ENCODE assay signal across 18 cellular contexts in the genomic region with DNA sequence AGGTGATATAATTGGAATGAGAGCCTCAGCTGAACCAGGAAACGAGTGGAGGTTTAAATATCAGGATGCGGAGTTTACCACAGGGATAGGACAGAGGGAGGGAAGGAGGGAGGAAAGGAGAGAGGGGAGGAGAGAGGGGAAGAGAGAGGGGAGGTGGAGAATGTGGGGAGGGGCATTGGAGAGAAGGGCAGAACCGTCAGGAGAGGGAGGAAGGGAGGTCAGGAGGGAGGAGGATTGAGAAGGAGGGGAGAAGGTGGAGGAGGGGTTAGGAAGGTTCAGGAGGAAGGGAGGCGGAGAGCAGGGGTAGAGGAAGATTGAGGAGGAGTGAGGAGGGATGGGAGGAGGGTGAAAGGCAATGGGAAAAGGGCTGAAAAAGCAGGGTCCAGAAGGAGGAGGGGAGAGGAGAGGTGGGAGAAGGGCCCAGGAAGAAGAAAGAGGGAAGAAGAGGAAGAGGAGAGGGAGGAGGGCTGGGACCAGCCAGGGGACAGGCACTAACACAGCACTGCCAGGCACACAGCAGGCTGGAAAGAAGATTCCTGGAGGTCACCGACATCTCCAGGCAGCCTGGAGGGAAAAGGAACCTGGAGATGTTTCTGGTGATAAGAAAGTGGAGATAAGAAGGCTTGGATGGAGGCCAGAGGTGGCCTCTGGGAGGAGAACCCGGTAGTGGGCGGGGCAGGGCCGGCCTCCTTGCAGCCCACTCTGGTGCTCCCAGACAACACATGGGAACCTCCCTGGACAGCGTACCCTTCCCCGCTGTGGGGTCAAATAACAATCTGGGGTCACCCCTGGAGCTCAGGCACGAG.
A peak's percentile ranks its signal among the peaks of the same experiment; 100 is the strongest.
DNase-seq lines count a peak whose midpoint lies in the region; ATAC-seq and TF ChIP-seq lines count a peak whose summit lies in the region.
"Had no signal": no experiment of that assay in that cellular context is flagged by ENCODE, and none has a peak within 500 bp of the region (broad histone marks: within the 10 kb centered on the region; RNA-seq: fewer than 3 reads in every experiment).

No MANE protein-coding gene starts in this region.

- no peaks in the 10 kb centered on the region for H3K36me3 ChIP-seq in GM23248 (ENCODE audit: low read depth)
- H3K36me3 ChIP-seq in mesodermal cell (ENCODE audit: control insufficient read depth, insufficient read depth, low read length) = no peaks in the 10 kb centered on the region
- no peaks in the 10 kb centered on the region for H3K36me3 ChIP-seq in WERI-Rb-1

- CTCF ChIA-PET in WTC11 (lab: Charles Lee) = interaction anchor here (1.2 to 3.2 kb wide), 2 partner anchors 70 to 338 kb away, joined by 3 to 13 read pairs; no protein-coding TSS in a partner anchor

- H3K4me1 ChIP-seq in GM23248 (ENCODE audit: insufficient read depth) (no peaks in the 10 kb centered on the region), mesodermal cell (ENCODE audit: control insufficient read depth, insufficient read depth, low read length, poor library complexity, severe bottlenecking) (peaks cover 5% of the 10 kb centered on the region)

- H3K27me3 Mint-ChIP-seq in WTC11 (ENCODE audit: low read depth) = peaks cover 6% of the 10 kb centered on the region

- H3K4me2 ChIP-seq in GM23248 (ENCODE audit: unreplicated experiment) = no peak overlapping the region

- H3K4me3 Mint-ChIP-seq in WTC11 = no peak overlapping the region; the same call in 1 of the 2 replicates
- H3K4me3 Mint-ChIP-seq: activated CD4-positive, alpha-beta T cell treated with anti-CD3 and anti-CD28 coated beads for 36 hours; activated naive CD4-positive, alpha-beta T cell treated with anti-CD3 and anti-CD28 coated beads, Interleukin-2, amount 50 U/mL, for 24 hours; brain; natural killer cell; T-helper 17 cell had no signal

- H3K27ac Mint-ChIP-seq in WTC11 = no peak overlapping the region
- H3K27ac Mint-ChIP-seq: activated CD4-positive, alpha-beta T cell treated with anti-CD3 and anti-CD28 coated beads for 36 hours; activated naive CD4-positive, alpha-beta T cell treated with anti-CD3 and anti-CD28 coated beads, Interleukin-2, amount 50 U/mL, for 24 hours; natural killer cell; T-helper 17 cell had no signal

- peaks cover 28% of the 10 kb centered on the region for H3K27me3 ChIP-seq in GM23248 (replicated peaks; ENCODE audit: insufficient read depth)
- no peaks in the 10 kb centered on the region for H3K27me3 ChIP-seq in WERI-Rb-1 (ENCODE audit: insufficient read depth, low read depth, severe bottlenecking)

- H3K4me3 ChIP-seq in AG10803 (ENCODE audit: low read length) = no peak overlapping the region
- no peak overlapping the region for H3K4me3 ChIP-seq in GM23248
- H3K4me3 ChIP-seq in mesodermal cell (ENCODE audit: extremely low read depth, insufficient read depth, low read length, poor library complexity, severe bottlenecking) = no peak overlapping the region
- no peak overlapping the region for H3K4me3 ChIP-seq in WERI-Rb-1 (ENCODE audit: low read depth, low read length)

- POLR2A ChIA-PET in WTC11 (lab: Charles Lee) = no interaction called here

- H4K20me1 ChIP-seq in GM23248 (ENCODE audit: insufficient read depth) = no peaks in the 10 kb centered on the region

- H3K9me3 ChIP-seq in GM23248 (ENCODE audit: low read depth) (no peaks in the 10 kb centered on the region), mesodermal cell (ENCODE audit: control insufficient read depth, low read length) (no peaks in the 10 kb centered on the region), WERI-Rb-1 (ENCODE audit: severe bottlenecking) (no peaks in the 10 kb centered on the region)

- no peak for TF ChIP-seq CTCF in AG10803 (conservative IDR thresholded peaks at IDR 0.05; ENCODE audit: low read length)
- no peak for TF ChIP-seq CTCF in WTC11 (IDR thresholded peaks at IDR 0.05)
- no peak for TF ChIP-seq CTCF in WERI-Rb-1 (IDR thresholded peaks at IDR 0.05; ENCODE audit: low read depth, low read length)

- ATAC-seq in WTC11 (peak; percentile 59), HG03571 (IDR thresholded peaks at IDR 0.05; ENCODE audit: unreplicated experiment) (no peak)
- ATAC-seq: activated CD4-positive, alpha-beta T cell treated with anti-CD3 and anti-CD28 coated beads for 36 hours; natural killer cell; Right ventricle myocardium inferior; T-helper 17 cell had no signal

- no peaks in the 10 kb centered on the region for H3K9me3 Mint-ChIP-seq in WTC11
- H3K9me3 Mint-ChIP-seq: activated naive CD4-positive, alpha-beta T cell treated with anti-CD3 and anti-CD28 coated beads, Interleukin-2, amount 50 U/mL, for 24 hours; brain; natural killer cell had no signal

- H3K9ac ChIP-seq in GM23248 = no peak overlapping the region

- no peaks in the 10 kb centered on the region for H3K79me2 ChIP-seq in GM23248 (ENCODE audit: insufficient read depth)

- peak; percentile 8 for DNase-seq in AG10803 (ENCODE audit: low read depth)
- peak; percentile 6 for DNase-seq in GM23248
- no peak for DNase-seq in WTC11 (ENCODE audit: low spot score)
- DNase-seq in ACHN = no peak
- DNase-seq in COLO668 (lab: John Stamatoyannopoulos, UW; ENCODE audit: unreplicated experiment) = no peak
- no peak for DNase-seq in WERI-Rb-1
- DNase-seq: activated CD4-positive, alpha-beta T cell treated with anti-CD3 and anti-CD28 coated beads for 36 hours; activated CD8-positive, alpha-beta memory T cell treated with anti-CD3 and anti-CD28 coated beads, Interleukin-2, amount 50 U/mL, for 4 hours; GOT3; natural killer cell; NK-92 treated with Interleukin-12 subunit alpha and Interleukin-12 subunit beta, amount 100 ng/mL, for 24 hours; retina; T-helper 17 cell had no signal

- H3K36me3 Mint-ChIP-seq in WTC11 = no peaks in the 10 kb centered on the region
- H3K36me3 Mint-ChIP-seq: activated naive CD4-positive, alpha-beta T cell treated with anti-CD3 and anti-CD28 coated beads, Interleukin-2, amount 50 U/mL, for 24 hours; brain; natural killer cell had no signal

- in situ Hi-C loops in GM23248 (cut with MboI) (no loop called here), ACHN (cut with HindIII; ENCODE audit: low pct_ligation_motif_present, low pct_unique_long_range_greater_than_20kb, low sequenced_read_pairs) (no loop called here)

- H3K9me2 ChIP-seq in GM23248 (ENCODE audit: insufficient read depth) = no peaks in the 10 kb centered on the region

- H3K27ac ChIP-seq in GM23248 (no peak overlapping the region), mesodermal cell (ENCODE audit: low read depth, low read length, severe bottlenecking) (peak overlapping the region; percentile 19), WERI-Rb-1 (no peak overlapping the region)

- 65 to 66% methylated on average over 9 to 11 of the region's 11 CpGs for WGBS in GM23248 (ENCODE audit: low coverage in 1 of 2, low lambda C conversion rate in 2 of 2, missing lambda C conversion rate in 2 of 2), 2 experiments
- 49 to 51% methylated on average over 10 to 11 of the region's 11 CpGs for WGBS in mesodermal cell (ENCODE audit: insufficient coverage in 2 of 2), 2 experiments

- H2AFZ ChIP-seq in GM23248 = no peak overlapping the region

- H3F3A ChIP-seq in GM23248 (ENCODE audit: insufficient read depth) = no peaks in the 10 kb centered on the region

- H3K4me1 Mint-ChIP-seq in WTC11 = peaks cover 39% of the 10 kb centered on the region
- H3K4me1 Mint-ChIP-seq: activated CD4-positive, alpha-beta T cell treated with anti-CD3 and anti-CD28 coated beads for 36 hours; activated naive CD4-positive, alpha-beta T cell treated with anti-CD3 and anti-CD28 coated beads, Interleukin-2, amount 50 U/mL, for 24 hours; natural killer cell had no signal

TF ChIP-seq in WTC11, 78 proteins besides CTCF, POLR2A, EP300 and RAD21:
- TF ChIP-seq, protein P1, sequence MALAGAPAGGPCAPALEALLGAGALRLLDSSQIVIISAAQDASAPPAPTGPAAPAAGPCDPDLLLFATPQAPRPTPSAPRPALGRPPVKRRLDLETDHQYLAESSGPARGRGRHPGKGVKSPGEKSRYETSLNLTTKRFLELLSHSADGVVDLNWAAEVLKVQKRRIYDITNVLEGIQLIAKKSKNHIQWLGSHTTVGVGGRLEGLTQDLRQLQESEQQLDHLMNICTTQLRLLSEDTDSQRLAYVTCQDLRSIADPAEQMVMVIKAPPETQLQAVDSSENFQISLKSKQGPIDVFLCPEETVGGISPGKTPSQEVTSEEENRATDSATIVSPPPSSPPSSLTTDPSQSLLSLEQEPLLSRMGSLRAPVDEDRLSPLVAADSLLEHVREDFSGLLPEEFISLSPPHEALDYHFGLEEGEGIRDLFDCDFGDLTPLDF (CRISPR knock-in tag; IDR thresholded peaks at IDR 0.05) = no peak
- TF ChIP-seq ZNF263 (CRISPR knock-in tag; IDR thresholded peaks at IDR 0.05; ENCODE audit: low read depth) = peak; percentile 81; the same call in 1 of the 2 replicates

Comparison
In these comparisons a context has a peak if more than half of its experiments do, and no peak if none do; other contexts are left out.
1. DNase-seq: peak in AG10803 (single experiment) and GM23248 (single experiment); none in WTC11 (single experiment), ACHN (single experiment), COLO668 (single experiment) and WERI-Rb-1 (single experiment).